Comparison of ENCODE assay signal across 12 cellular contexts in the genomic region with DNA sequence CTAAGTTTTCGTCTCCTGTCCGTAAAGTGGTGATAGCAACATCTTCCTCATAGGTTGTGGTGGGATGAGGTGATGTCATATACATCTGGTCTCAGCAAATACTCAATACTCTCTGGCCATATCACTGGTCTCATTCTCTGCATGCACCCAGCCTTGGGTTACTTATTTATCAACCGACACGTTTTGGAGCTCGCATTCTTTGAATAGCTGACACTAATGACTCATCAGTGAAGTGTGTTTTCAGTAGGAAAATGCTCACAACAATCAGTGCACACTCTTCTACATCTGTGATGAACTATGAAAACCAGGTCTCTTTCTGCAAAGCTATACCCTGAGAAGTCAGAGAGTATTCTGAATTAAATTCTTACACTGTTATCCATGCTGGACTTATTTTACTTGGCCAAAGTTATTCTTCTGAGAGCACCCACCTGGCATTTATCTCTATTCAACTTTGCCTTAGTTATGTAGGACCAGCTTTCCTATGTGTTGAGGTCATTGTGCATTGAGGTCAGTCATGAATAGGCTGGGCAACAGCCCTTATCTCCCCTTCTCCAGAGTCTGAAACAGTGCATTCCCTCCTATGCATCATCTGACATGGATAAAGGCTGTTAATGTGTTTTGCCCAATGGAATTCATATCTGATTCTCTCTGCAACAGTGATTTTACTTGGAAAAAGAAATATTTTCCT. TPM values are rescaled to one million over a fixed set of nuclear protein-coding genes. Genes with fewer than 3 reads are reported as not detected.
DNase-seq lines count a peak whose midpoint lies in the region; ATAC-seq and TF ChIP-seq lines count a peak whose summit lies in the region.
"Had no signal": no experiment of that assay in that cellular context is flagged by ENCODE, and none has a peak within 500 bp of the region (broad histone marks: within the 10 kb centered on the region; RNA-seq: fewer than 3 reads in every experiment).

No MANE protein-coding gene starts in this region.

- H3K4me1 Mint-ChIP-seq in activated naive CD8-positive, alpha-beta T cell treated with anti-CD3 and anti-CD28 coated beads, Interleukin-2, amount 50 U/mL, for 24 hours: no peaks in the 10 kb centered on the region

- no peak overlapping the region for H3K4me3 Mint-ChIP-seq in activated naive CD8-positive, alpha-beta T cell treated with anti-CD3 and anti-CD28 coated beads, Interleukin-2, amount 50 U/mL, for 24 hours

- no peaks in the 10 kb centered on the region for H3K36me3 Mint-ChIP-seq in activated naive CD8-positive, alpha-beta T cell treated with anti-CD3 and anti-CD28 coated beads, Interleukin-2, amount 50 U/mL, for 24 hours (ENCODE audit: low read depth)

- H3K4me3 ChIP-seq in astrocyte of the cerebellum (ENCODE audit: low read depth, low read length): no peak overlapping the region
- H3K4me3 ChIP-seq in aorta (ENCODE audit: low read length in 2 of 2): no peak overlapping the region
- no peak overlapping the region for H3K4me3 ChIP-seq in breast epithelium
- H3K4me3 ChIP-seq: coronary artery had no signal

- in situ Hi-C loops in astrocyte of the cerebellum (cut with HindIII; ENCODE audit: low sequenced_read_pairs): no loop called here

- H3K36me3 ChIP-seq in aorta (ENCODE audit: control insufficient read depth in 1 of 2, insufficient read depth in 2 of 2, low read length in 1 of 2): no peaks in the 10 kb centered on the region
- H3K36me3 ChIP-seq in breast epithelium: no peaks in the 10 kb centered on the region

- ATAC-seq in activated naive CD8-positive, alpha-beta T cell treated with anti-CD3 and anti-CD28 coated beads, Interleukin-2, amount 50 U/mL, for 24 hours: no peak
- ATAC-seq in aorta (ENCODE audit: low FRiP score): no peak

- no peaks in the 10 kb centered on the region for H3K27me3 ChIP-seq in aorta (ENCODE audit: control insufficient read depth in 1 of 2, insufficient read depth in 2 of 2, low read length in 1 of 2)
- H3K27me3 ChIP-seq in breast epithelium: no peaks in the 10 kb centered on the region

- no peak for TF ChIP-seq POLR2A in breast epithelium (IDR thresholded peaks at IDR 0.05)

- no peak overlapping the region for H3K27ac Mint-ChIP-seq in activated naive CD8-positive, alpha-beta T cell treated with anti-CD3 and anti-CD28 coated beads, Interleukin-2, amount 50 U/mL, for 24 hours

- H3K4me1 ChIP-seq in aorta (ENCODE audit: control insufficient read depth in 1 of 2, insufficient read depth in 2 of 2, low read length in 2 of 2) (no peaks in the 10 kb centered on the region), breast epithelium (no peaks in the 10 kb centered on the region)

- intact Hi-C loops in aorta (cut with DNase I) (no loop called here), breast epithelium (cut with DNase I; ENCODE audit: low total_unique reads) (no loop called here)

- H3K9me3 ChIP-seq in aorta (ENCODE audit: control insufficient read depth, low read length) (no peaks in the 10 kb centered on the region), breast epithelium (no peaks in the 10 kb centered on the region)

- TF ChIP-seq CTCF in astrocyte of the cerebellum (IDR thresholded peaks at IDR 0.05; ENCODE audit: low read depth, low read length, missing control alignments) (no peak), breast epithelium (IDR thresholded peaks at IDR 0.05) (no peak)

- no peak overlapping the region for H3K27ac ChIP-seq in aorta (ENCODE audit: low read depth in 1 of 2, low read length in 2 of 2)
- H3K27ac ChIP-seq in breast epithelium: no peak overlapping the region
- H3K27ac ChIP-seq: coronary artery had no signal

- DNase-seq in COLO668 (lab: John Stamatoyannopoulos, UW; ENCODE audit: unreplicated experiment) (peak; percentile 28), HCEC 1CT (peak; percentile 42), astrocyte of the cerebellum (ENCODE audit: low read depth) (peak; percentile 52), left kidney (ENCODE audit: low read depth, low spot score) (peak; percentile 34), aorta (no peak), breast epithelium (ENCODE audit: low spot score in 2 of 2) (no peak), NCI-H187 treated with DMSO at 0.1 percent for 48 hours (lab: John Stamatoyannopoulos, UW) (no peak)
- no peak for DNase-seq in activated naive CD8-positive, alpha-beta T cell treated with anti-CD3 and anti-CD28 coated beads, Interleukin-2, amount 50 U/mL, for 24 hours
- DNase-seq: activated CD8-positive, alpha-beta memory T cell treated with anti-CD3 and anti-CD28 coated beads, Interleukin-2, amount 50 U/mL, for 48 hours; DMS 273 treated with DMSO at 0.1 percent for 48 hours; NCI-H2081 treated with DMSO at 0.1 percent for 48 hours had no signal

- 44 to 58% methylated on average over 5 of the region's 5 CpGs for WGBS in aorta, 2 donors

- H3K27me3 Mint-ChIP-seq in activated naive CD8-positive, alpha-beta T cell treated with anti-CD3 and anti-CD28 coated beads, Interleukin-2, amount 50 U/mL, for 24 hours: peaks cover 5% of the 10 kb centered on the region

- no peaks in the 10 kb centered on the region for H3K9me3 Mint-ChIP-seq in activated naive CD8-positive, alpha-beta T cell treated with anti-CD3 and anti-CD28 coated beads, Interleukin-2, amount 50 U/mL, for 24 hours

RNA-seq across cellular contexts. Expression of gene DHX15, which starts 58.7 kb away (rescaled TPM):
- 100 to 1,000 TPM; 107 to 113 TPM for total RNA-seq in aorta
- polyA plus RNA-seq in aorta: 10 to 100 TPM; 34.7 to 57.7 TPM
- 100 to 1,000 TPM; 119 to 207 (median 192) TPM for total RNA-seq in breast epithelium

Comparison
In these comparisons a context has a peak if more than half of its experiments do, and no peak if none do; other contexts are left out.
1. DNase-seq: peak in COLO668 (single experiment), HCEC 1CT (single experiment), astrocyte of the cerebellum (single experiment) and left kidney (single experiment); none in activated naive CD8-positive, alpha-beta T cell treated with anti-CD3 and anti-CD28 coated beads, Interleukin-2, amount 50 U/mL, for 24 hours (single experiment), aorta (0 of 2), breast epithelium (0 of 2) and NCI-H187 treated with DMSO at 0.1 percent for 48 hours (single experiment).